Comparison of ENCODE assay signal across 8 cellular contexts in genomic region chr17:75032896-75033294, GRCh38. TPM values are rescaled to one million over a fixed set of nuclear protein-coding genes. Genes with fewer than 3 reads are reported as not detected.
A peak's percentile ranks its signal among the peaks of the same experiment; 100 is the strongest.
DNase-seq lines count a peak whose midpoint lies in the region; ATAC-seq and TF ChIP-seq lines count a peak whose summit lies in the region.

No MANE protein-coding gene starts in this region.

- H3K36me3 Mint-ChIP-seq in activated naive CD4-positive, alpha-beta T cell treated with anti-CD3 and anti-CD28 coated beads, Interleukin-2, amount 50 U/mL, for 72 hours: peaks cover 0 to 4% of the 10 kb centered on the region in 2 donors
- no peaks in the 10 kb centered on the region for H3K36me3 Mint-ChIP-seq in activated naive CD4-positive, alpha-beta T cell treated with anti-CD3 and anti-CD28 coated beads, Interleukin-2, amount 10 ng/mL, durations not matched to agents 7 days and 5 days
- peaks cover 2% of the 10 kb centered on the region for H3K36me3 Mint-ChIP-seq in activated CD8-positive, alpha-beta T cell treated with anti-CD3 and anti-CD28 coated beads for 36 hours (ENCODE audit: low read depth)

- no peak for ATAC-seq in activated naive CD4-positive, alpha-beta T cell treated with anti-CD3 and anti-CD28 coated beads, Interleukin-2, amount 50 U/mL, for 72 hours
- ATAC-seq in activated CD8-positive, alpha-beta T cell treated with anti-CD3 and anti-CD28 coated beads for 36 hours: no peak
- ATAC-seq in thoracic aorta (ENCODE audit: insufficient number of reproducible peaks, low FRiP score, low read depth) (no peak), HG02759 (IDR thresholded peaks at IDR 0.05; ENCODE audit: unreplicated experiment) (no peak), GM18868 (IDR thresholded peaks at IDR 0.05; ENCODE audit: unreplicated experiment) (no peak)

- peaks cover 53% of the 10 kb centered on the region for H3K27me3 Mint-ChIP-seq in activated naive CD4-positive, alpha-beta T cell treated with anti-CD3 and anti-CD28 coated beads, Interleukin-2, amount 10 ng/mL, durations not matched to agents 7 days and 5 days
- peaks cover 3% of the 10 kb centered on the region for H3K27me3 Mint-ChIP-seq in activated CD8-positive, alpha-beta T cell treated with anti-CD3 and anti-CD28 coated beads for 36 hours

- no peak for DNase-seq in activated naive CD4-positive, alpha-beta T cell treated with anti-CD3 and anti-CD28 coated beads, Interleukin-2, amount 50 U/mL, for 72 hours (ENCODE audit: low spot score in 2 of 2)
- DNase-seq in activated naive CD4-positive, alpha-beta T cell treated with anti-CD3 and anti-CD28 coated beads, Interleukin-2, amount 10 ng/mL, durations not matched to agents 7 days and 5 days: no peak
- DNase-seq in activated CD8-positive, alpha-beta T cell treated with anti-CD3 and anti-CD28 coated beads for 36 hours: no peak
- DNase-seq in inferior parietal cortex (ENCODE audit: extremely low spot score): peak; percentile 44
- DNase-seq in thoracic aorta (ENCODE audit: low spot score): no peak
- no peak for DNase-seq in GM10266 (ENCODE audit: extremely low spot score)

- H3K4me1 Mint-ChIP-seq in activated naive CD4-positive, alpha-beta T cell treated with anti-CD3 and anti-CD28 coated beads, Interleukin-2, amount 10 ng/mL, durations not matched to agents 7 days and 5 days: peaks cover 67% of the 10 kb centered on the region
- H3K4me1 Mint-ChIP-seq in activated CD8-positive, alpha-beta T cell treated with anti-CD3 and anti-CD28 coated beads for 36 hours (ENCODE audit: low read depth): peaks cover 38% of the 10 kb centered on the region

- no peaks in the 10 kb centered on the region for H3K36me3 ChIP-seq in thoracic aorta

- peaks cover 7 to 32% of the 10 kb centered on the region in 2 donors for H3K4me1 ChIP-seq in thoracic aorta (ENCODE audit: control insufficient read depth in 1 of 2, low read depth in 2 of 2)

- peak overlapping the region; percentile 24 to 100 for H3K27ac Mint-ChIP-seq in activated naive CD4-positive, alpha-beta T cell treated with anti-CD3 and anti-CD28 coated beads, Interleukin-2, amount 50 U/mL, for 72 hours
- no peak overlapping the region for H3K27ac Mint-ChIP-seq in activated naive CD4-positive, alpha-beta T cell treated with anti-CD3 and anti-CD28 coated beads, Interleukin-2, amount 10 ng/mL, durations not matched to agents 7 days and 5 days
- no peak overlapping the region for H3K27ac Mint-ChIP-seq in activated CD8-positive, alpha-beta T cell treated with anti-CD3 and anti-CD28 coated beads for 36 hours

- POLR2A ChIA-PET in activated CD8-positive, alpha-beta T cell treated with anti-CD3 and anti-CD28 coated beads for 36 hours (lab: Charles Lee): interaction anchor here (2.3 kb wide), 1 partner anchor 21 kb away, joined by 14 read pairs; the partner anchor contains the start of gene MRPL58

- H3K4me3 ChIP-seq in thoracic aorta: peak overlapping the region; percentile 81

- H3K9me3 ChIP-seq in thoracic aorta: no peaks in the 10 kb centered on the region

- no peaks in the 10 kb centered on the region for H3K27me3 ChIP-seq in thoracic aorta (replicated peaks; ENCODE audit: insufficient read depth)

- TF ChIP-seq CTCF in activated CD8-positive, alpha-beta T cell treated with anti-CD3 and anti-CD28 coated beads for 36 hours (IDR thresholded peaks at IDR 0.05): no peak
- TF ChIP-seq CTCF in thoracic aorta (IDR thresholded peaks at IDR 0.05): no peak
- TF ChIP-seq CTCF in GM10266 (IDR thresholded peaks at IDR 0.05; ENCODE audit: control insufficient read depth, insufficient read depth, low read depth, missing control alignments): no peak

- CTCF ChIA-PET in activated naive CD4-positive, alpha-beta T cell treated with anti-CD3 and anti-CD28 coated beads, Interleukin-2, amount 10 ng/mL, durations not matched to agents 7 days and 5 days (lab: Charles Lee): interaction anchor here (1.2 to 2.2 kb wide), 2 partner anchors 70 to 72 kb away, joined by 3 to 12 read pairs; no protein-coding TSS in a partner anchor
- CTCF ChIA-PET in activated CD8-positive, alpha-beta T cell treated with anti-CD3 and anti-CD28 coated beads for 36 hours (lab: Charles Lee): interaction anchor here (1.3 to 2.2 kb wide), 4 partner anchors 20 to 75 kb away, joined by 3 to 11 read pairs (median 8); no protein-coding TSS in a partner anchor

- H3K4me3 Mint-ChIP-seq in activated naive CD4-positive, alpha-beta T cell treated with anti-CD3 and anti-CD28 coated beads, Interleukin-2, amount 10 ng/mL, durations not matched to agents 7 days and 5 days: no peak overlapping the region
- H3K4me3 Mint-ChIP-seq in activated CD8-positive, alpha-beta T cell treated with anti-CD3 and anti-CD28 coated beads for 36 hours: peak overlapping the region; percentile 96

- H3K9me3 Mint-ChIP-seq in activated naive CD4-positive, alpha-beta T cell treated with anti-CD3 and anti-CD28 coated beads, Interleukin-2, amount 50 U/mL, for 72 hours: no peaks in the 10 kb centered on the region
- no peaks in the 10 kb centered on the region for H3K9me3 Mint-ChIP-seq in activated naive CD4-positive, alpha-beta T cell treated with anti-CD3 and anti-CD28 coated beads, Interleukin-2, amount 10 ng/mL, durations not matched to agents 7 days and 5 days
- peaks cover 6% of the 10 kb centered on the region for H3K9me3 Mint-ChIP-seq in activated CD8-positive, alpha-beta T cell treated with anti-CD3 and anti-CD28 coated beads for 36 hours

- H3K27ac ChIP-seq in thoracic aorta: peak overlapping the region; percentile 74 to 85

- intact Hi-C loops in activated CD8-positive, alpha-beta T cell treated with anti-CD3 and anti-CD28 coated beads for 36 hours (cut with micrococcal nuclease): no loop called here

RNA-seq across cellular contexts. Expression of gene ATP5PD, which starts 13.9 kb away (rescaled TPM):
- total RNA-seq in activated naive CD4-positive, alpha-beta T cell treated with anti-CD3 and anti-CD28 coated beads, Interleukin-2, amount 50 U/mL, for 72 hours: 100 to 1,000 TPM; 193 to 218 TPM
- total RNA-seq in activated CD8-positive, alpha-beta T cell treated with anti-CD3 and anti-CD28 coated beads for 36 hours: 100 to 1,000 TPM; 177 to 183 TPM
- total RNA-seq in thoracic aorta: 100 to 1,000 TPM; 109 to 189 TPM

RNA-seq across cellular contexts. Expression of gene KCTD2, which starts 14.1 kb away (rescaled TPM):
- 10 to 100 TPM; 17.4 to 19.4 TPM for total RNA-seq in activated naive CD4-positive, alpha-beta T cell treated with anti-CD3 and anti-CD28 coated beads, Interleukin-2, amount 50 U/mL, for 72 hours
- total RNA-seq in activated CD8-positive, alpha-beta T cell treated with anti-CD3 and anti-CD28 coated beads for 36 hours: 10 to 100 TPM; 10.5 to 11.4 TPM
- 10 to 100 TPM; 18.7 to 22.7 TPM for total RNA-seq in thoracic aorta

RNA-seq across cellular contexts. Expression of gene MRPL58, which starts 20.4 kb away (rescaled TPM):
- total RNA-seq in activated naive CD4-positive, alpha-beta T cell treated with anti-CD3 and anti-CD28 coated beads, Interleukin-2, amount 50 U/mL, for 72 hours: 10 to 100 TPM; 29.8 to 48.1 TPM
- total RNA-seq in activated CD8-positive, alpha-beta T cell treated with anti-CD3 and anti-CD28 coated beads for 36 hours: 10 to 100 TPM; 53.6 to 62.4 TPM
- 10 to 100 TPM; 40.3 to 82.6 TPM for total RNA-seq in thoracic aorta

RNA-seq across cellular contexts. Expression of gene CDR2L, which starts 45.5 kb away (rescaled TPM):
- 1 to 10 TPM; 1.5 TPM for total RNA-seq in activated naive CD4-positive, alpha-beta T cell treated with anti-CD3 and anti-CD28 coated beads, Interleukin-2, amount 50 U/mL, for 72 hours
- under 1 TPM; 0.59 to 0.94 TPM for total RNA-seq in activated CD8-positive, alpha-beta T cell treated with anti-CD3 and anti-CD28 coated beads for 36 hours
- total RNA-seq in thoracic aorta: 10 to 100 TPM; 26.4 to 29.8 TPM

RNA-seq across cellular contexts. Expression of gene SLC16A5, which starts 54.9 kb away (rescaled TPM):
- 10 to 100 TPM in 1 of 2 donors, 1 to 10 TPM in 1; 6.0 to 10.9 TPM for total RNA-seq in activated naive CD4-positive, alpha-beta T cell treated with anti-CD3 and anti-CD28 coated beads, Interleukin-2, amount 50 U/mL, for 72 hours
- total RNA-seq in activated CD8-positive, alpha-beta T cell treated with anti-CD3 and anti-CD28 coated beads for 36 hours: 1 to 10 TPM; 2.0 to 2.8 TPM
- 10 to 100 TPM in 1 of 2 donors, 1 to 10 TPM in 1; 9.2 to 10.0 TPM for total RNA-seq in thoracic aorta

Comparison
In these comparisons a context has a peak if more than half of its experiments do, and no peak if none do; other contexts are left out.
1. H3K27ac Mint-ChIP-seq: peak in activated naive CD4-positive, alpha-beta T cell treated with anti-CD3 and anti-CD28 coated beads, Interleukin-2, amount 50 U/mL, for 72 hours (2 of 2); none in activated naive CD4-positive, alpha-beta T cell treated with anti-CD3 and anti-CD28 coated beads, Interleukin-2, amount 10 ng/mL, durations not matched to agents 7 days and 5 days (single experiment) and activated CD8-positive, alpha-beta T cell treated with anti-CD3 and anti-CD28 coated beads for 36 hours (single experiment).